Comparison of ENCODE assay signal across 8 cellular contexts in genomic region chr22:31107206-31108118, GRCh38. TPM values are rescaled to one million over a fixed set of nuclear protein-coding genes. Genes with fewer than 3 reads are reported as not detected.
DNase-seq lines count a peak whose midpoint lies in the region; ATAC-seq and TF ChIP-seq lines count a peak whose summit lies in the region.

Gene SELENOM (minus strand): TSS chr22:31107568. CDS start chr22:31107505, 63 bp downstream.

- H3K79me2 ChIP-seq in hepatocyte: no peaks in the 10 kb centered on the region

- peak; percentile 71 for DNase-seq in GM12864 (ENCODE audit: low read depth)
- DNase-seq in NCI-H1436 (lab: John Stamatoyannopoulos, UW): peak; percentile 91
- peak; percentile 82 for DNase-seq in T-helper 9 cell
- DNase-seq in astrocyte of the hippocampus (ENCODE audit: low read depth, low spot score): peak; percentile 99
- DNase-seq in hepatocyte (ENCODE audit: low spot score): peak; percentile 98
- DNase-seq in retina: peak; percentile 94
- DNase-seq in NCI-H1105 treated with DMSO at 0.1 percent for 48 hours (lab: John Stamatoyannopoulos, UW): no peak

- no peaks in the 10 kb centered on the region for H3K9me3 ChIP-seq in hepatocyte (ENCODE audit: low read depth)

- TF ChIP-seq CTCF in GM12864 (IDR thresholded peaks at IDR 0.05; ENCODE audit: low read depth, low read length, missing control alignments) (peak; percentile 87), hepatocyte (IDR thresholded peaks at IDR 0.05; ENCODE audit: poor library complexity) (peak; percentile 99)

- H3K9me2 ChIP-seq in hepatocyte (replicated peaks; ENCODE audit: insufficient read depth): no peaks in the 10 kb centered on the region

- 8% methylated on average over 38 of the region's 70 CpGs for WGBS in hepatocyte (ENCODE audit: low lambda C conversion rate, missing lambda C conversion rate)

- H3K27ac ChIP-seq in hepatocyte: peak within 1 kb of the TSS; percentile 91

- H3K27me3 ChIP-seq in hepatocyte: no peaks in the 10 kb centered on the region

- ATAC-seq in HG02610 (IDR thresholded peaks at IDR 0.05; ENCODE audit: unreplicated experiment): peak; percentile 87

- no peaks in the 10 kb centered on the region for H3K36me3 ChIP-seq in hepatocyte (replicated peaks; ENCODE audit: insufficient read depth, low read depth)

- H3K4me2 ChIP-seq in hepatocyte: peak within 1 kb of the TSS; percentile 79

- H2AFZ ChIP-seq in hepatocyte: peak within 1 kb of the TSS; percentile 74

- H3K4me3 ChIP-seq in GM12864 (ENCODE audit: low read depth, low read length): peak within 1 kb of the TSS; percentile 58
- peak within 1 kb of the TSS; percentile 59 for H3K4me3 ChIP-seq in hepatocyte

- peaks cover 7% of the 10 kb centered on the region for H3K4me1 ChIP-seq in hepatocyte (ENCODE audit: insufficient read depth)

- no peaks in the 10 kb centered on the region for H4K20me1 ChIP-seq in hepatocyte (ENCODE audit: insufficient read depth, poor library complexity, severe bottlenecking)

RNA-seq across cellular contexts. Expression of gene SELENOM, which starts in this region (rescaled TPM):
- total RNA-seq in hepatocyte: 130 and 156 TPM in 2 replicates
- polyA plus RNA-seq in hepatocyte: 240 and 307 TPM in 2 replicates
